ENCODE assay signal across 1 cellular context in the genomic region with DNA sequence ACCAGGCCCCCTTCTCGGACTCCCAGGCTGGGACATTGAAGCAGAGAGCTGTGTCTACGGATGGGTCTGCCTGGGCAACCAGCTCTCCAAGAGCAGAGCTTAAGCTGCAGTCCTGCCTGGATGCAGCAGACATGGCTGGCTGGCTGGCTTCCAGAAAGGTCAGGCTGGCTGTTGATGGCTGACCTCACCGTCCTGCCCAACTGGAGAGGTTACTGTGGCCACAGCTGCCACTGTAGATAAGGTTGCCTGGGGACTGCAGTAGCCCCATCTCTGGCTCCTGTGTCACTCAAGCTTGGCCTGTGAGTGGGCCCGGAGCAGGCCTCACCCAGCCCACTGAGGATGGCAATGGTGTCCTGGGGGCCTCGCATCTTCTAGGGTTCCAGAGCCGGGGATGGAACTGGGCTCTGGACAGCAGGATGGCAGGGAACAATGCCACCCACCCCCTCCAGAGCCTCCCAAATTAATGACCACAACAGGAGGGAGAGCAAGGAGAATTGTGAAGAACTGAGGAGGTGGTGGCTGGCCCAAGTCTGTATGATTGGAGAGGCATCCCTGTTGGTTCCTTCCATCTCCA.
TF ChIP-seq lines count a peak whose summit lies in the region.

No MANE protein-coding gene starts in this region.

TF ChIP-seq in K562, 482 proteins besides CTCF, POLR2A, EP300 and RAD21 (continued from another document and continues in another):
- TF ChIP-seq, protein P1, sequence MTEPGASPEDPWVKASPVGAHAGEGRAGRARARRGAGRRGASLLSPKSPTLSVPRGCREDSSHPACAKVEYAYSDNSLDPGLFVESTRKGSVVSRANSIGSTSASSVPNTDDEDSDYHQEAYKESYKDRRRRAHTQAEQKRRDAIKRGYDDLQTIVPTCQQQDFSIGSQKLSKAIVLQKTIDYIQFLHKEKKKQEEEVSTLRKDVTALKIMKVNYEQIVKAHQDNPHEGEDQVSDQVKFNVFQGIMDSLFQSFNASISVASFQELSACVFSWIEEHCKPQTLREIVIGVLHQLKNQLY (CRISPR knock-in tag; conservative IDR thresholded peaks at IDR 0.05) = no peak
- TF ChIP-seq MYNN (IDR thresholded peaks at IDR 0.05) = peak; percentile 96
- no peak for TF ChIP-seq MYNN (CRISPR knock-in tag; IDR thresholded peaks at IDR 0.05)
- no peak for TF ChIP-seq PCBP2 (IDR thresholded peaks at IDR 0.05; ENCODE audit: low read depth, low read length, poor library complexity, severe bottlenecking)
- TF ChIP-seq, protein P2, sequence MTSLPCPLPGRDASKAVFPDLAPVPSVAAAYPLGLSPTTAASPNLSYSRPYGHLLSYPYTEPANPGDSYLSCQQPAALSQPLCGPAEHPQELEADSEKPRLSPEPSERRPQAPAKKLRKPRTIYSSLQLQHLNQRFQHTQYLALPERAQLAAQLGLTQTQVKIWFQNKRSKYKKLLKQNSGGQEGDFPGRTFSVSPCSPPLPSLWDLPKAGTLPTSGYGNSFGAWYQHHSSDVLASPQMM (CRISPR knock-in tag; IDR thresholded peaks at IDR 0.05) = no peak
- TF ChIP-seq U2AF2 (optimal IDR thresholded peaks at IDR 0.05; ENCODE audit: low read depth, low read length) = no peak
- no peak for TF ChIP-seq SETDB1 (IDR thresholded peaks at IDR 0.05; ENCODE audit: low read length)
- no peak for TF ChIP-seq ZNF778 (CRISPR knock-in tag; IDR thresholded peaks at IDR 0.05)
- TF ChIP-seq GABPA (tag; conservative IDR thresholded peaks at IDR 0.05; ENCODE audit: low read depth) = no peak
- no peak for TF ChIP-seq PRMT5 (CRISPR knock-in tag; IDR thresholded peaks at IDR 0.05)
- TF ChIP-seq MAFF (IDR thresholded peaks at IDR 0.05; ENCODE audit: low read length) = no peak
- no peak for TF ChIP-seq STAG1 (CRISPR knock-in tag; IDR thresholded peaks at IDR 0.05; ENCODE audit: borderline replicate concordance)
- peak; percentile 98 for TF ChIP-seq RUNX1 (IDR thresholded peaks at IDR 0.05; ENCODE audit: low read depth)
- no peak for TF ChIP-seq ARID2 (IDR thresholded peaks at IDR 0.05)
- peak; percentile 93 for TF ChIP-seq ZFX (CRISPR knock-in tag; IDR thresholded peaks at IDR 0.05)
- TF ChIP-seq ZNF444 (CRISPR knock-in tag; IDR thresholded peaks at IDR 0.05) = no peak
- TF ChIP-seq HDAC2 (IDR thresholded peaks at IDR 0.05) = peak; percentile 91; the same call in 1 of the 2 replicates
- no peak for TF ChIP-seq CHCHD3 (CRISPR knock-in tag; IDR thresholded peaks at IDR 0.05)
- TF ChIP-seq SMARCA5 (IDR thresholded peaks at IDR 0.05) = no peak
- TF ChIP-seq, protein P3, sequence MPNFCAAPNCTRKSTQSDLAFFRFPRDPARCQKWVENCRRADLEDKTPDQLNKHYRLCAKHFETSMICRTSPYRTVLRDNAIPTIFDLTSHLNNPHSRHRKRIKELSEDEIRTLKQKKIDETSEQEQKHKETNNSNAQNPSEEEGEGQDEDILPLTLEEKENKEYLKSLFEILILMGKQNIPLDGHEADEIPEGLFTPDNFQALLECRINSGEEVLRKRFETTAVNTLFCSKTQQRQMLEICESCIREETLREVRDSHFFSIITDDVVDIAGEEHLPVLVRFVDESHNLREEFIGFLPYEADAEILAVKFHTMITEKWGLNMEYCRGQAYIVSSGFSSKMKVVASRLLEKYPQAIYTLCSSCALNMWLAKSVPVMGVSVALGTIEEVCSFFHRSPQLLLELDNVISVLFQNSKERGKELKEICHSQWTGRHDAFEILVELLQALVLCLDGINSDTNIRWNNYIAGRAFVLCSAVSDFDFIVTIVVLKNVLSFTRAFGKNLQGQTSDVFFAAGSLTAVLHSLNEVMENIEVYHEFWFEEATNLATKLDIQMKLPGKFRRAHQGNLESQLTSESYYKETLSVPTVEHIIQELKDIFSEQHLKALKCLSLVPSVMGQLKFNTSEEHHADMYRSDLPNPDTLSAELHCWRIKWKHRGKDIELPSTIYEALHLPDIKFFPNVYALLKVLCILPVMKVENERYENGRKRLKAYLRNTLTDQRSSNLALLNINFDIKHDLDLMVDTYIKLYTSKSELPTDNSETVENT (CRISPR knock-in tag; IDR thresholded peaks at IDR 0.05) = no peak
- no peak for TF ChIP-seq SREBF1 (IDR thresholded peaks at IDR 0.05; ENCODE audit: borderline replicate concordance, low read depth, low read length)
- TF ChIP-seq ZNF408 (CRISPR knock-in tag; IDR thresholded peaks at IDR 0.05; ENCODE audit: low read depth) = no peak
- peak; percentile 61; the same call in 1 of the 2 replicates for TF ChIP-seq TOE1 (IDR thresholded peaks at IDR 0.05; ENCODE audit: borderline replicate concordance)
- TF ChIP-seq TOE1 (CRISPR knock-in tag; IDR thresholded peaks at IDR 0.05; ENCODE audit: borderline replicate concordance, low read depth) = peak; percentile 9; the same call in 1 of the 2 replicates
- TF ChIP-seq, protein P4, sequence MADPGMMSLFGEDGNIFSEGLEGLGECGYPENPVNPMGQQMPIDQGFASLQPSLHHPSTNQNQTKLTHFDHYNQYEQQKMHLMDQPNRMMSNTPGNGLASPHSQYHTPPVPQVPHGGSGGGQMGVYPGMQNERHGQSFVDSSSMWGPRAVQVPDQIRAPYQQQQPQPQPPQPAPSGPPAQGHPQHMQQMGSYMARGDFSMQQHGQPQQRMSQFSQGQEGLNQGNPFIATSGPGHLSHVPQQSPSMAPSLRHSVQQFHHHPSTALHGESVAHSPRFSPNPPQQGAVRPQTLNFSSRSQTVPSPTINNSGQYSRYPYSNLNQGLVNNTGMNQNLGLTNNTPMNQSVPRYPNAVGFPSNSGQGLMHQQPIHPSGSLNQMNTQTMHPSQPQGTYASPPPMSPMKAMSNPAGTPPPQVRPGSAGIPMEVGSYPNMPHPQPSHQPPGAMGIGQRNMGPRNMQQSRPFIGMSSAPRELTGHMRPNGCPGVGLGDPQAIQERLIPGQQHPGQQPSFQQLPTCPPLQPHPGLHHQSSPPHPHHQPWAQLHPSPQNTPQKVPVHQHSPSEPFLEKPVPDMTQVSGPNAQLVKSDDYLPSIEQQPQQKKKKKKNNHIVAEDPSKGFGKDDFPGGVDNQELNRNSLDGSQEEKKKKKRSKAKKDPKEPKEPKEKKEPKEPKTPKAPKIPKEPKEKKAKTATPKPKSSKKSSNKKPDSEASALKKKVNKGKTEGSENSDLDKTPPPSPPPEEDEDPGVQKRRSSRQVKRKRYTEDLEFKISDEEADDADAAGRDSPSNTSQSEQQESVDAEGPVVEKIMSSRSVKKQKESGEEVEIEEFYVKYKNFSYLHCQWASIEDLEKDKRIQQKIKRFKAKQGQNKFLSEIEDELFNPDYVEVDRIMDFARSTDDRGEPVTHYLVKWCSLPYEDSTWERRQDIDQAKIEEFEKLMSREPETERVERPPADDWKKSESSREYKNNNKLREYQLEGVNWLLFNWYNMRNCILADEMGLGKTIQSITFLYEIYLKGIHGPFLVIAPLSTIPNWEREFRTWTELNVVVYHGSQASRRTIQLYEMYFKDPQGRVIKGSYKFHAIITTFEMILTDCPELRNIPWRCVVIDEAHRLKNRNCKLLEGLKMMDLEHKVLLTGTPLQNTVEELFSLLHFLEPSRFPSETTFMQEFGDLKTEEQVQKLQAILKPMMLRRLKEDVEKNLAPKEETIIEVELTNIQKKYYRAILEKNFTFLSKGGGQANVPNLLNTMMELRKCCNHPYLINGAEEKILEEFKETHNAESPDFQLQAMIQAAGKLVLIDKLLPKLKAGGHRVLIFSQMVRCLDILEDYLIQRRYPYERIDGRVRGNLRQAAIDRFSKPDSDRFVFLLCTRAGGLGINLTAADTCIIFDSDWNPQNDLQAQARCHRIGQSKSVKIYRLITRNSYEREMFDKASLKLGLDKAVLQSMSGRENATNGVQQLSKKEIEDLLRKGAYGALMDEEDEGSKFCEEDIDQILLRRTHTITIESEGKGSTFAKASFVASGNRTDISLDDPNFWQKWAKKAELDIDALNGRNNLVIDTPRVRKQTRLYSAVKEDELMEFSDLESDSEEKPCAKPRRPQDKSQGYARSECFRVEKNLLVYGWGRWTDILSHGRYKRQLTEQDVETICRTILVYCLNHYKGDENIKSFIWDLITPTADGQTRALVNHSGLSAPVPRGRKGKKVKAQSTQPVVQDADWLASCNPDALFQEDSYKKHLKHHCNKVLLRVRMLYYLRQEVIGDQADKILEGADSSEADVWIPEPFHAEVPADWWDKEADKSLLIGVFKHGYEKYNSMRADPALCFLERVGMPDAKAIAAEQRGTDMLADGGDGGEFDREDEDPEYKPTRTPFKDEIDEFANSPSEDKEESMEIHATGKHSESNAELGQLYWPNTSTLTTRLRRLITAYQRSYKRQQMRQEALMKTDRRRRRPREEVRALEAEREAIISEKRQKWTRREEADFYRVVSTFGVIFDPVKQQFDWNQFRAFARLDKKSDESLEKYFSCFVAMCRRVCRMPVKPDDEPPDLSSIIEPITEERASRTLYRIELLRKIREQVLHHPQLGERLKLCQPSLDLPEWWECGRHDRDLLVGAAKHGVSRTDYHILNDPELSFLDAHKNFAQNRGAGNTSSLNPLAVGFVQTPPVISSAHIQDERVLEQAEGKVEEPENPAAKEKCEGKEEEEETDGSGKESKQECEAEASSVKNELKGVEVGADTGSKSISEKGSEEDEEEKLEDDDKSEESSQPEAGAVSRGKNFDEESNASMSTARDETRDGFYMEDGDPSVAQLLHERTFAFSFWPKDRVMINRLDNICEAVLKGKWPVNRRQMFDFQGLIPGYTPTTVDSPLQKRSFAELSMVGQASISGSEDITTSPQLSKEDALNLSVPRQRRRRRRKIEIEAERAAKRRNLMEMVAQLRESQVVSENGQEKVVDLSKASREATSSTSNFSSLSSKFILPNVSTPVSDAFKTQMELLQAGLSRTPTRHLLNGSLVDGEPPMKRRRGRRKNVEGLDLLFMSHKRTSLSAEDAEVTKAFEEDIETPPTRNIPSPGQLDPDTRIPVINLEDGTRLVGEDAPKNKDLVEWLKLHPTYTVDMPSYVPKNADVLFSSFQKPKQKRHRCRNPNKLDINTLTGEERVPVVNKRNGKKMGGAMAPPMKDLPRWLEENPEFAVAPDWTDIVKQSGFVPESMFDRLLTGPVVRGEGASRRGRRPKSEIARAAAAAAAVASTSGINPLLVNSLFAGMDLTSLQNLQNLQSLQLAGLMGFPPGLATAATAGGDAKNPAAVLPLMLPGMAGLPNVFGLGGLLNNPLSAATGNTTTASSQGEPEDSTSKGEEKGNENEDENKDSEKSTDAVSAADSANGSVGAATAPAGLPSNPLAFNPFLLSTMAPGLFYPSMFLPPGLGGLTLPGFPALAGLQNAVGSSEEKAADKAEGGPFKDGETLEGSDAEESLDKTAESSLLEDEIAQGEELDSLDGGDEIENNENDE (IDR thresholded peaks at IDR 0.05; ENCODE audit: low read depth, low read length) = no peak
- no peak for TF ChIP-seq FOXA3 (CRISPR knock-in tag; conservative IDR thresholded peaks at IDR 0.05 in 1 of 2, IDR thresholded peaks at IDR 0.05 in 1 of 2)
- TF ChIP-seq SRSF3 (IDR thresholded peaks at IDR 0.05; ENCODE audit: insufficient read depth, low read length) = no peak
- peak; percentile 83 for TF ChIP-seq HMGN3 (IDR thresholded peaks at IDR 0.05; ENCODE audit: borderline replicate concordance, extremely low read depth, insufficient read length, low read depth, low read length)
- TF ChIP-seq SUPT5H (IDR thresholded peaks at IDR 0.05) = no peak
- no peak for TF ChIP-seq CEBPG (CRISPR knock-in tag; IDR thresholded peaks at IDR 0.05)
- TF ChIP-seq CEBPG (tag; conservative IDR thresholded peaks at IDR 0.05 in 1 of 2, IDR thresholded peaks at IDR 0.05 in 1 of 2) = no peak
- no peak for TF ChIP-seq PRPF4 (IDR thresholded peaks at IDR 0.05; ENCODE audit: insufficient read depth, low read depth, low read length, poor library complexity, severe bottlenecking)
- no peak for TF ChIP-seq SP2 (IDR thresholded peaks at IDR 0.05; ENCODE audit: extremely low read depth, low read depth, low read length, poor library complexity, severe bottlenecking)
- no peak for TF ChIP-seq FIP1L1 (IDR thresholded peaks at IDR 0.05; ENCODE audit: low read depth, low read length, poor library complexity, severe bottlenecking)
- TF ChIP-seq, protein P5, sequence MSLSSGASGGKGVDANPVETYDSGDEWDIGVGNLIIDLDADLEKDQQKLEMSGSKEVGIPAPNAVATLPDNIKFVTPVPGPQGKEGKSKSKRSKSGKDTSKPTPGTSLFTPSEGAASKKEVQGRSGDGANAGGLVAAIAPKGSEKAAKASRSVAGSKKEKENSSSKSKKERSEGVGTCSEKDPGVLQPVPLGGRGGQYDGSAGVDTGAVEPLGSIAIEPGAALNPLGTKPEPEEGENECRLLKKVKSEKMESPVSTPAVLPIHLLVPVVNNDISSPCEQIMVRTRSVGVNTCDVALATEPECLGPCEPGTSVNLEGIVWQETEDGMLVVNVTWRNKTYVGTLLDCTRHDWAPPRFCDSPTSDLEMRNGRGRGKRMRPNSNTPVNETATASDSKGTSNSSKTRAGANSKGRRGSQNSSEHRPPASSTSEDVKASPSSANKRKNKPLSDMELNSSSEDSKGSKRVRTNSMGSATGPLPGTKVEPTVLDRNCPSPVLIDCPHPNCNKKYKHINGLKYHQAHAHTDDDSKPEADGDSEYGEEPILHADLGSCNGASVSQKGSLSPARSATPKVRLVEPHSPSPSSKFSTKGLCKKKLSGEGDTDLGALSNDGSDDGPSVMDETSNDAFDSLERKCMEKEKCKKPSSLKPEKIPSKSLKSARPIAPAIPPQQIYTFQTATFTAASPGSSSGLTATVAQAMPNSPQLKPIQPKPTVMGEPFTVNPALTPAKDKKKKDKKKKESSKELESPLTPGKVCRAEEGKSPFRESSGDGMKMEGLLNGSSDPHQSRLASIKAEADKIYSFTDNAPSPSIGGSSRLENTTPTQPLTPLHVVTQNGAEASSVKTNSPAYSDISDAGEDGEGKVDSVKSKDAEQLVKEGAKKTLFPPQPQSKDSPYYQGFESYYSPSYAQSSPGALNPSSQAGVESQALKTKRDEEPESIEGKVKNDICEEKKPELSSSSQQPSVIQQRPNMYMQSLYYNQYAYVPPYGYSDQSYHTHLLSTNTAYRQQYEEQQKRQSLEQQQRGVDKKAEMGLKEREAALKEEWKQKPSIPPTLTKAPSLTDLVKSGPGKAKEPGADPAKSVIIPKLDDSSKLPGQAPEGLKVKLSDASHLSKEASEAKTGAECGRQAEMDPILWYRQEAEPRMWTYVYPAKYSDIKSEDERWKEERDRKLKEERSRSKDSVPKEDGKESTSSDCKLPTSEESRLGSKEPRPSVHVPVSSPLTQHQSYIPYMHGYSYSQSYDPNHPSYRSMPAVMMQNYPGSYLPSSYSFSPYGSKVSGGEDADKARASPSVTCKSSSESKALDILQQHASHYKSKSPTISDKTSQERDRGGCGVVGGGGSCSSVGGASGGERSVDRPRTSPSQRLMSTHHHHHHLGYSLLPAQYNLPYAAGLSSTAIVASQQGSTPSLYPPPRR (CRISPR knock-in tag; IDR thresholded peaks at IDR 0.05; ENCODE audit: borderline replicate concordance) = peak; percentile 88; the same call in 1 of the 2 replicates
- TF ChIP-seq, protein P6, sequence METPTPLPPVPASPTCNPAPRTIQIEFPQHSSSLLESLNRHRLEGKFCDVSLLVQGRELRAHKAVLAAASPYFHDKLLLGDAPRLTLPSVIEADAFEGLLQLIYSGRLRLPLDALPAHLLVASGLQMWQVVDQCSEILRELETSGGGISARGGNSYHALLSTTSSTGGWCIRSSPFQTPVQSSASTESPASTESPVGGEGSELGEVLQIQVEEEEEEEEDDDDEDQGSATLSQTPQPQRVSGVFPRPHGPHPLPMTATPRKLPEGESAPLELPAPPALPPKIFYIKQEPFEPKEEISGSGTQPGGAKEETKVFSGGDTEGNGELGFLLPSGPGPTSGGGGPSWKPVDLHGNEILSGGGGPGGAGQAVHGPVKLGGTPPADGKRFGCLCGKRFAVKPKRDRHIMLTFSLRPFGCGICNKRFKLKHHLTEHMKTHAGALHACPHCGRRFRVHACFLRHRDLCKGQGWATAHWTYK (CRISPR knock-in tag; IDR thresholded peaks at IDR 0.05) = peak; percentile 93
- peak; percentile 31; the same call in 1 of the 2 replicates for TF ChIP-seq MTA1 (IDR thresholded peaks at IDR 0.05; ENCODE audit: borderline replicate concordance)
- 0 out of 2 replicates have a peak, but pooled peaks have one; percentile 51 for TF ChIP-seq PHB (CRISPR knock-in tag; IDR thresholded peaks at IDR 0.05)
- no peak for TF ChIP-seq LARP7 (IDR thresholded peaks at IDR 0.05)
